ENCODE assay signal across 1 cellular context in genomic region chr5:96855041-96855872, GRCh38.
TF ChIP-seq lines count a peak whose summit lies in the region.

No MANE protein-coding gene starts in this region.

TF ChIP-seq in K562, 482 proteins besides CTCF, POLR2A, EP300 and RAD21 (continued from another document and continues in another):
- TF ChIP-seq E2F8 (IDR thresholded peaks at IDR 0.05; ENCODE audit: low read depth, partially characterized antibody) (no peak), CHAMP1 (IDR thresholded peaks at IDR 0.05) (no peak), ATF4 (CRISPR knock-in tag; IDR thresholded peaks at IDR 0.05) (peak; percentile 87), ZBTB12 (CRISPR knock-in tag; IDR thresholded peaks at IDR 0.05) (no peak), PCBP1 (IDR thresholded peaks at IDR 0.05; ENCODE audit: low read depth, low read length, poor library complexity, severe bottlenecking) (no peak), NFE2 (IDR thresholded peaks at IDR 0.05; ENCODE audit: low read depth) (0 out of 2 replicates have a peak, but pooled peaks have one; percentile 28), ARNT (IDR thresholded peaks at IDR 0.05) (no peak), MED1 (CRISPR knock-in tag; IDR thresholded peaks at IDR 0.05; ENCODE audit: borderline replicate concordance) (no peak), DPF2 (IDR thresholded peaks at IDR 0.05) (no peak), CREB5 (CRISPR knock-in tag; IDR thresholded peaks at IDR 0.05) (no peak), TCF7L2 (IDR thresholded peaks at IDR 0.05; ENCODE audit: low read depth, low read length) (no peak), PRMT5 (CRISPR knock-in tag; IDR thresholded peaks at IDR 0.05) (no peak), ZNF197 (CRISPR knock-in tag; IDR thresholded peaks at IDR 0.05; ENCODE audit: low read depth) (no peak), ZFPM2 (CRISPR knock-in tag; IDR thresholded peaks at IDR 0.05) (no peak), SREBF2 (CRISPR knock-in tag; IDR thresholded peaks at IDR 0.05) (no peak), ZNF354B (CRISPR knock-in tag; IDR thresholded peaks at IDR 0.05) (no peak), MIER1 (IDR thresholded peaks at IDR 0.05; ENCODE audit: low read depth) (no peak), ZNF76 (CRISPR knock-in tag; IDR thresholded peaks at IDR 0.05; ENCODE audit: borderline replicate concordance) (no peak), TAL1 (IDR thresholded peaks at IDR 0.05) (no peak), FOSL1 (tag; conservative IDR thresholded peaks at IDR 0.05) (peak; percentile 55), CEBPG (CRISPR knock-in tag; IDR thresholded peaks at IDR 0.05) (no peak), CEBPG (tag; conservative IDR thresholded peaks at IDR 0.05 in 1 of 2, IDR thresholded peaks at IDR 0.05 in 1 of 2) (peak; percentile 89 to 94), KLF16 (IDR thresholded peaks at IDR 0.05) (no peak), TEAD4 (IDR thresholded peaks at IDR 0.05; ENCODE audit: low read length) (no peak), TEAD4 (CRISPR knock-in tag; IDR thresholded peaks at IDR 0.05; ENCODE audit: borderline replicate concordance) (no peak), PKNOX1 (IDR thresholded peaks at IDR 0.05) (0 out of 2 replicates have a peak, but pooled peaks have one; percentile 16), RHOXF2B (CRISPR knock-in tag; conservative IDR thresholded peaks at IDR 0.05) (no peak), RAD51 (IDR thresholded peaks at IDR 0.05; ENCODE audit: borderline replicate concordance, low read depth) (no peak), PHF21A (IDR thresholded peaks at IDR 0.05; ENCODE audit: borderline replicate concordance, low read depth) (no peak), RERE (CRISPR knock-in tag; IDR thresholded peaks at IDR 0.05; ENCODE audit: borderline replicate concordance) (no peak), NCOA6 (IDR thresholded peaks at IDR 0.05) (no peak), TEAD2 (tag; IDR thresholded peaks at IDR 0.05) (no peak), KDM5B (IDR thresholded peaks at IDR 0.05; ENCODE audit: insufficient replicate concordance, low read depth, low read length) (no peak), TRIM24 (IDR thresholded peaks at IDR 0.05) (no peak), AFF1 (IDR thresholded peaks at IDR 0.05; ENCODE audit: low read depth in 1 of 2, partially characterized antibody in 2 of 2) (no peak), NONO (IDR thresholded peaks at IDR 0.05; ENCODE audit: low read depth in 2 of 2, low read length in 1 of 2) (no peak), EZH2 (IDR thresholded peaks at IDR 0.05; ENCODE audit: borderline replicate concordance, low read depth, low read length) (no peak), SOX6 (IDR thresholded peaks at IDR 0.05) (no peak), HMGXB4 (CRISPR knock-in tag; IDR thresholded peaks at IDR 0.05) (no peak), FOXJ2 (tag; IDR thresholded peaks at IDR 0.05) (no peak), ZFX (CRISPR knock-in tag; IDR thresholded peaks at IDR 0.05) (no peak), TCF7 (IDR thresholded peaks at IDR 0.05; ENCODE audit: borderline replicate concordance) (no peak)
